In the genomic region with DNA sequence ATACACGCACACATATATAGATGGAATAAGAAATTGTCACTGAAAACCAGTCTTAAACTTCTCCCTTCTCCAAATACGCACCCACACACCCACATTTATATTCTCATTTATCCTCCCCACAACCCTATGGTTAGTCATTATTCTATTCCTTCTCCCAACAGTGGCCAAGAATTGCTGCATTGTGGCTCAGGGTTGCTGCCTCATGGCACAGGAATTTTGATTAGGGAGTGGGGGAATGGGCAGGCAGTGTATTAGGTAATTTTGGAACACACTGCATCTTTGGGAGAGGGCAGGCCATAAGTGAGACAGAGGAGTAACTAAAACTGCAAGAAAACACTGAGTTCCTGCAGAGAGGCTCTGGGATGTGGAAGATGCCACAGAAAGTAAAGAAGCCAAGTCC, we compare ENCODE assay signal across 11 cellular contexts. TPM values are rescaled to one million over a fixed set of nuclear protein-coding genes. Genes with fewer than 3 reads are reported as not detected.
DNase-seq lines count a peak whose midpoint lies in the region; ATAC-seq and TF ChIP-seq lines count a peak whose summit lies in the region.
"Had no signal": no experiment of that assay in that cellular context is flagged by ENCODE, and none has a peak within 500 bp of the region (broad histone marks: within the 10 kb centered on the region; RNA-seq: fewer than 3 reads in every experiment).

No MANE protein-coding gene starts in this region.

- H3K4me1 ChIP-seq in endodermal cell (ENCODE audit: control insufficient read depth, insufficient read depth, low read length) = no peaks in the 10 kb centered on the region
- H3K4me1 ChIP-seq: left ventricle myocardium inferior had no signal

- H3K27me3 ChIP-seq in brain microvascular endothelial cell (replicated peaks) = no peaks in the 10 kb centered on the region
- no peaks in the 10 kb centered on the region for H3K27me3 ChIP-seq in kidney epithelial cell (ENCODE audit: control insufficient read depth, insufficient read depth, low read length)
- no peaks in the 10 kb centered on the region for H3K27me3 ChIP-seq in endodermal cell (ENCODE audit: control insufficient read depth, insufficient read depth, low read length, poor library complexity, severe bottlenecking)

- in situ Hi-C loops in brain microvascular endothelial cell (cut with HindIII; ENCODE audit: low pct_ligation_motif_present, low sequenced_read_pairs) = no loop called here

- ATAC-seq in GM18861 (IDR thresholded peaks at IDR 0.05; ENCODE audit: unreplicated experiment) = no peak
- ATAC-seq: activated T-cell treated with anti-CD3 and anti-CD28 coated beads, Interleukin-2, amount 50 U/mL, for 4 hours had no signal

- TF ChIP-seq EP300 in Ishikawa (IDR thresholded peaks at IDR 0.05; ENCODE audit: borderline replicate concordance) = peak; percentile 58; the same call in 1 of the 2 replicates

- H3K9me3 ChIP-seq in endodermal cell (ENCODE audit: control insufficient read depth, low read length) = no peaks in the 10 kb centered on the region

- DNase-seq in AG08396 (ENCODE audit: low spot score) (peak; percentile 72), brain microvascular endothelial cell (peak; percentile 77), kidney epithelial cell (ENCODE audit: low read depth) (peak; percentile 70), NOMO-1 (lab: John Stamatoyannopoulos, UW; ENCODE audit: unreplicated experiment in 2 of 2) (no peak), COLO668 (lab: John Stamatoyannopoulos, UW; ENCODE audit: unreplicated experiment) (no peak), endodermal cell (no peak)
- DNase-seq: activated T-cell treated with anti-CD3 and anti-CD28 coated beads, Interleukin-2, amount 50 U/mL, for 4 hours; effector CD8-positive, alpha-beta T cell; left ventricle myocardium inferior had no signal

- H3K4me1 Mint-ChIP-seq in endodermal cell = no peaks in the 10 kb centered on the region

- H3K9me3 Mint-ChIP-seq in endodermal cell = peaks cover 6% of the 10 kb centered on the region

- WGBS in endodermal cell (ENCODE audit: insufficient coverage in 1 of 2, insufficient read length in 1 of 2), 2 experiments = 83% methylated on average over 2 of the region's 2 CpGs; no CpG with 5 or more reads in 1 of the 2 experiments

- TF ChIP-seq CTCF in brain microvascular endothelial cell (IDR thresholded peaks at IDR 0.05; ENCODE audit: low read depth, low read length, missing control alignments) (no peak), kidney epithelial cell (IDR thresholded peaks at IDR 0.05; ENCODE audit: insufficient read depth, low read length, poor library complexity, severe bottlenecking) (no peak), endodermal cell (conservative IDR thresholded peaks at IDR 0.05) (no peak)

- no peak overlapping the region for H3K27ac Mint-ChIP-seq in endodermal cell

- H3K9ac ChIP-seq in endodermal cell (ENCODE audit: extremely low read depth, low read length, poor library complexity, severe bottlenecking) = no peak overlapping the region

- no peak for TF ChIP-seq RAD21 in Ishikawa (IDR thresholded peaks at IDR 0.05; ENCODE audit: low read depth)

- no peak overlapping the region for H3K4me3 Mint-ChIP-seq in endodermal cell
- H3K4me3 Mint-ChIP-seq: activated T-cell treated with anti-CD3 and anti-CD28 coated beads, Interleukin-2, amount 50 U/mL, for 4 hours had no signal

- H3K27ac ChIP-seq in brain microvascular endothelial cell (no peak overlapping the region), endodermal cell (ENCODE audit: low read depth, low read length) (no peak overlapping the region)
- H3K27ac ChIP-seq: left ventricle myocardium inferior had no signal

- H3K36me3 Mint-ChIP-seq in endodermal cell (ENCODE audit: low read depth) = peaks cover 53% of the 10 kb centered on the region

- no peak overlapping the region for H3K4me3 ChIP-seq in brain microvascular endothelial cell (ENCODE audit: low read depth, low read length)
- no peak overlapping the region for H3K4me3 ChIP-seq in kidney epithelial cell (ENCODE audit: low read depth, low read length)
- H3K4me3 ChIP-seq in endodermal cell (ENCODE audit: low read length) = no peak overlapping the region
- H3K4me3 ChIP-seq: left ventricle myocardium inferior had no signal

- H3K36me3 ChIP-seq in brain microvascular endothelial cell (replicated peaks) = no peaks in the 10 kb centered on the region
- H3K36me3 ChIP-seq in kidney epithelial cell (ENCODE audit: control insufficient read depth, insufficient read depth, low read length) = no peaks in the 10 kb centered on the region
- H3K36me3 ChIP-seq in endodermal cell (ENCODE audit: control insufficient read depth, insufficient read depth, low read length) = no peaks in the 10 kb centered on the region

- H3K27me3 Mint-ChIP-seq in endodermal cell (ENCODE audit: insufficient read depth) = no peaks in the 10 kb centered on the region

TF ChIP-seq in Ishikawa, 13 proteins besides CTCF, POLR2A, EP300 and RAD21:
- peak; percentile 94 for TF ChIP-seq TEAD4 (IDR thresholded peaks at IDR 0.05)
- TF ChIP-seq CREB1 (IDR thresholded peaks at IDR 0.05; ENCODE audit: low read depth) = no peak
- 0 out of 2 replicates have a peak, but pooled peaks have one; percentile 27 for TF ChIP-seq MAX (IDR thresholded peaks at IDR 0.05)
- peak; percentile 28; the same call in 1 of the 2 replicates for TF ChIP-seq YY1 (IDR thresholded peaks at IDR 0.05; ENCODE audit: low read depth)
- peak; percentile 49; the same call in 1 of the 2 replicates for TF ChIP-seq NFIC (IDR thresholded peaks at IDR 0.05)
- no peak for TF ChIP-seq EGR1 (IDR thresholded peaks at IDR 0.05)
- TF ChIP-seq USF1 (IDR thresholded peaks at IDR 0.05) = no peak
- no peak for TF ChIP-seq ZBTB7A (IDR thresholded peaks at IDR 0.05; ENCODE audit: low read depth)
- peak; percentile 37; the same call in 1 of the 2 replicates for TF ChIP-seq TCF12 (IDR thresholded peaks at IDR 0.05; ENCODE audit: low read depth)
- TF ChIP-seq REST (IDR thresholded peaks at IDR 0.05; ENCODE audit: low read depth) = no peak
- TF ChIP-seq FOXM1 (IDR thresholded peaks at IDR 0.05; ENCODE audit: borderline replicate concordance, low read depth) = no peak
- TF ChIP-seq CEBPB (IDR thresholded peaks at IDR 0.05) = peak; percentile 77
- no peak for TF ChIP-seq TAF1 (IDR thresholded peaks at IDR 0.05; ENCODE audit: low read depth)

RNA-seq across cellular contexts. Expression of gene NAPEPLD, which starts 35.7 kb away (rescaled TPM):
- total RNA-seq in kidney epithelial cell (7.3 and 9.6 TPM in 2 replicates), endodermal cell (10 to 100 TPM; 13.2 to 14.1 TPM)
- polyA plus RNA-seq in endodermal cell (2013, experiment 1 of 2) = 9.9 TPM
- polyA plus RNA-seq in endodermal cell (2013, experiment 2 of 2) = 8.5 TPM

RNA-seq across cellular contexts. Expression of gene ARMC10, which starts 38.2 kb away (rescaled TPM):
- total RNA-seq in kidney epithelial cell (26.4 and 34.7 TPM in 2 replicates), endodermal cell (10 to 100 TPM; 46.3 to 48.9 TPM)
- polyA plus RNA-seq in endodermal cell (2013, experiment 1 of 2) = 43.8 TPM
- polyA plus RNA-seq in endodermal cell (2013, experiment 2 of 2) = 41.4 TPM

RNA-seq across cellular contexts. Expression of gene FBXL13, which starts 38.6 kb away (rescaled TPM):
- total RNA-seq in kidney epithelial cell = 3.1 and 3.6 TPM in 2 replicates
- 1 to 10 TPM; 2.1 to 2.7 TPM for total RNA-seq in endodermal cell
- polyA plus RNA-seq in endodermal cell (2013, experiment 1 of 2) = 1.5 TPM
- 1.4 TPM for polyA plus RNA-seq in endodermal cell (2013, experiment 2 of 2)

Comparison
In these comparisons a context has a peak if more than half of its experiments do, and no peak if none do; other contexts are left out.
1. DNase-seq: peak in AG08396 (single experiment), brain microvascular endothelial cell (single experiment) and kidney epithelial cell (single experiment); none in NOMO-1 (0 of 2), COLO668 (single experiment) and endodermal cell (single experiment).